Comparison of ENCODE assay signal across 21 cellular contexts in genomic region chr18:39845673-39846072, GRCh38.
"Had no signal": no experiment of that assay in that cellular context is flagged by ENCODE, and none has a peak within 500 bp of the region (broad histone marks: within the 10 kb centered on the region; RNA-seq: fewer than 3 reads in every experiment).

No MANE protein-coding gene starts in this region.

- FAIRE-seq: HepG2 had no signal

- ATAC-seq: HepG2, Panc1, PC-3, SK-N-SH treated with all-trans-retinoic acid at 6 μM for 48 hours had no signal

- H3K27ac ChIP-seq: RWPE1 had no signal

- DNase-seq: Karpas-422, KG1, MM.1S, NCI-H1092 treated with DMSO at 0.1 percent for 48 hours, NCI-H1436, NCI-H187, NCI-H2029, NCI-H2081 treated with DMSO at 0.1 percent for 48 hours, NCI-H2171, NCI-H226, NCI-H446, NCI-H510A, NCI-H524 treated with DMSO at 0.1 percent for 48 hours, NCI-H69, NCI-H774, PC-3, SHP77 had no signal
